ENCODE assay signal across 1 cellular context in genomic region chr12:47028981-47029708, GRCh38.
TF ChIP-seq lines count a peak whose summit lies in the region.

No MANE protein-coding gene starts in this region.

TF ChIP-seq in SK-N-SH treated with all-trans-retinoic acid at 6 μM for 48 hours, 23 proteins besides CTCF, POLR2A, EP300 and RAD21 (continued from another document):
- TF ChIP-seq RARB (CRISPR knock-in tag; IDR thresholded peaks at IDR 0.05) (no peak), SNAI2 (CRISPR knock-in tag; IDR thresholded peaks at IDR 0.05) (no peak), OSR1 (CRISPR knock-in tag; IDR thresholded peaks at IDR 0.05) (no peak), TSHZ2 (CRISPR knock-in tag; IDR thresholded peaks at IDR 0.05) (no peak)
